In the genomic region with DNA sequence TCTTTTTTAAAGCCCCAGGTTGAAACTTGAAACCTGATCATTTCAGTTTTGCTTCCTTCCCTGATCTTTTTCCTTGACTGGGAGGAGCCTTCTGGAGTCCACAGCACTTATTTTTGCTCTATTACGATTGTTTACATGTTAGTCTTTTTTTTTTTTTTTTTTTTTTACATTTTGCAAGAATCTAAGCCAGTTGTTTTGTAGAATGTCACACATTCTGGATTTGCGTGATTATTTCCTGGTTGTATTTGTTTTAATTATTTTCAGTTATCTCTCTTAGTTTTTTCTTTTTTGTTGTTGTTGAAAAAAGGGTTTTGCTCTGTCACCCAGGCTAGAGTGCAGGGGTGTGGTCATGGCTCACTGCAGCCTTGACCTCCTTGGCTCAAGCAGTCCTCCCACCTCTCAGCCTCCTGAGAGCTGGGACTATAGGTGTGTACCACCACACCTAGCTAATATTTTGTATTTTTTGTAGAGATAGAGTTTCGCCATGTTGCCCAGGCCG, we compare ENCODE assay signal across 17 cellular contexts. TPM values are rescaled to one million over a fixed set of nuclear protein-coding genes. Genes with fewer than 3 reads are reported as not detected.
A peak's percentile ranks its signal among the peaks of the same experiment; 100 is the strongest.
DNase-seq lines count a peak whose midpoint lies in the region; ATAC-seq and TF ChIP-seq lines count a peak whose summit lies in the region.
"Had no signal": no experiment of that assay in that cellular context is flagged by ENCODE, and none has a peak within 500 bp of the region (broad histone marks: within the 10 kb centered on the region; RNA-seq: fewer than 3 reads in every experiment).

No MANE protein-coding gene starts in this region.

- peaks cover 19 to 23% of the 10 kb centered on the region in 2 experiments for H3K4me1 Mint-ChIP-seq in H9
- H3K4me1 Mint-ChIP-seq: activated CD4-positive, alpha-beta T cell treated with anti-CD3 and anti-CD28 coated beads, Interleukin-2, amount 10 ng/mL, durations not matched to agents 7 days and 5 days had no signal

- no peaks in the 10 kb centered on the region for H4K20me1 ChIP-seq in H9 (ENCODE audit: control insufficient read depth, insufficient read depth, insufficient read length)

- no peak overlapping the region for H4K5ac ChIP-seq in H9 (ENCODE audit: insufficient read length, low read depth, low read length)

- no peak for TF ChIP-seq CTCF in H9 (conservative IDR thresholded peaks at IDR 0.05)
- TF ChIP-seq CTCF in RWPE2 (IDR thresholded peaks at IDR 0.05; ENCODE audit: poor library complexity, severe bottlenecking): no peak
- no peak for TF ChIP-seq CTCF in stomach (IDR thresholded peaks at IDR 0.05)
- TF ChIP-seq CTCF in dorsolateral prefrontal cortex (IDR thresholded peaks at IDR 0.05 in 54 of 56, conservative IDR thresholded peaks at IDR 0.05 in 2 of 56; ENCODE audit: low read depth in 1 of 56, partially characterized antibody in 56 of 56): no peak

- no peak overlapping the region for H3K23ac ChIP-seq in H9 (ENCODE audit: insufficient read length, low read depth, low read length)

- H3K23me2 ChIP-seq in H9 (ENCODE audit: insufficient read length, low read depth, low read length, poor library complexity, severe bottlenecking): no peaks in the 10 kb centered on the region

- H3K9me3 ChIP-seq in H9 (ENCODE audit: control insufficient read depth, low read depth, low read length) (no peaks in the 10 kb centered on the region), RWPE2 (ENCODE audit: severe bottlenecking) (no peaks in the 10 kb centered on the region), iPS-20b (ENCODE audit: insufficient read depth, low read depth, low read length) (no peaks in the 10 kb centered on the region), stomach (no peaks in the 10 kb centered on the region)

- no peaks in the 10 kb centered on the region for H3K79me1 ChIP-seq in H9 (ENCODE audit: insufficient read depth, low read depth, low read length, poor library complexity, severe bottlenecking)

- no peak overlapping the region for H2BK5ac ChIP-seq in H9 (ENCODE audit: insufficient read length, low read length)

- no peaks in the 10 kb centered on the region for H3K27me3 Mint-ChIP-seq in H9 (ENCODE audit: low read depth)
- H3K27me3 Mint-ChIP-seq: activated CD4-positive, alpha-beta T cell treated with anti-CD3 and anti-CD28 coated beads, Interleukin-2, amount 10 ng/mL, durations not matched to agents 7 days and 5 days; B cell; effector memory CD8-positive, alpha-beta T cell; naive B cell had no signal

- no peak overlapping the region for H3T11ph ChIP-seq in H9 (ENCODE audit: low read length)

- no peak overlapping the region for H3K4me3 Mint-ChIP-seq in H9
- H3K4me3 Mint-ChIP-seq: activated CD4-positive, alpha-beta T cell treated with anti-CD3 and anti-CD28 coated beads, Interleukin-2, amount 10 ng/mL, durations not matched to agents 7 days and 5 days; B cell; effector memory CD8-positive, alpha-beta T cell had no signal

- no peak overlapping the region for H3K4ac ChIP-seq in H9 (ENCODE audit: low read depth, low read length)

- no peak overlapping the region for H3K14ac ChIP-seq in H9 (ENCODE audit: insufficient read depth, low read length)

- H3K36me3 ChIP-seq in RWPE2 (ENCODE audit: low read depth): peaks cover 9% of the 10 kb centered on the region; the same call in 1 of the 2 replicates
- H3K36me3 ChIP-seq in iPS-20b (ENCODE audit: insufficient read depth, low read depth, low read length): no peaks in the 10 kb centered on the region
- H3K36me3 ChIP-seq in stomach: peaks cover 0 to 7% (median 3%) of the 10 kb centered on the region in 4 donors
- H3K36me3 ChIP-seq: cardiac muscle cell had no signal

- H3K18ac ChIP-seq in H9 (ENCODE audit: insufficient read length, low read depth, low read length): no peak overlapping the region

- H2AFZ ChIP-seq in H9 (ENCODE audit: low read length): no peak overlapping the region

- no peak overlapping the region for H2BK20ac ChIP-seq in H9 (ENCODE audit: low read depth, low read length, poor library complexity, severe bottlenecking)

- H4K91ac ChIP-seq in H9 (ENCODE audit: insufficient read length, low read depth, low read length): no peak overlapping the region

- WGBS in H9 (ENCODE audit: extremely low coverage, insufficient read length, low lambda C conversion rate): no CpG with 5 or more reads among the region's 4 CpGs
- WGBS in stomach, 5 donors: 60 to 69% (median 64%) methylated on average over 4 of the region's 4 CpGs

- H4K8ac ChIP-seq in H9 (replicated peaks; ENCODE audit: insufficient read length, low read depth, low read length): no peak overlapping the region

- H2BK15ac ChIP-seq in H9 (ENCODE audit: low read depth, low read length): no peak overlapping the region

- no peak for TF ChIP-seq POLR2A in stomach (IDR thresholded peaks at IDR 0.05)

- no peak overlapping the region for H2BK12ac ChIP-seq in H9 (ENCODE audit: insufficient read length, low read depth, low read length)

- no peak overlapping the region for H2BK120ac ChIP-seq in H9 (ENCODE audit: low read depth, low read length, poor library complexity, severe bottlenecking)

- H3K79me2 ChIP-seq in H9 (ENCODE audit: insufficient read depth, low read length): no peaks in the 10 kb centered on the region

- no peak for TF ChIP-seq EP300 in stomach (IDR thresholded peaks at IDR 0.05)

- H3K56ac ChIP-seq in H9 (ENCODE audit: insufficient read length, low read depth, low read length): no peak overlapping the region

- H3K4me3 ChIP-seq in RWPE2 (ENCODE audit: severe bottlenecking): no peak overlapping the region
- no peak overlapping the region for H3K4me3 ChIP-seq in iPS-20b (ENCODE audit: low read length)
- no peak overlapping the region for H3K4me3 ChIP-seq in stomach
- H3K4me3 ChIP-seq in dorsolateral prefrontal cortex: no peak overlapping the region
- H3K4me3 ChIP-seq: cardiac muscle cell had no signal

- DNase-seq in H9: no peak
- no peak for DNase-seq in RWPE2 (ENCODE audit: low spot score)
- no peak for DNase-seq in stomach
- no peak for DNase-seq in dorsolateral prefrontal cortex
- DNase-seq in iPS-NIHi7 (ENCODE audit: extremely low spot score): no peak
- DNase-seq in nucleus accumbens (lab: John Stamatoyannopoulos, UW): no peak
- DNase-seq: activated CD4-positive, alpha-beta T cell treated with anti-CD3 and anti-CD28 coated beads, Interleukin-2, amount 10 ng/mL, durations not matched to agents 7 days and 5 days; activated T-cell treated with anti-CD3 and anti-CD28 coated beads, Interleukin-2, amount 50 U/mL, for 1 hour; effector memory CD8-positive, alpha-beta T cell; KG1; naive B cell; NCI-H1092; stimulated activated CD4-positive, alpha-beta T cell treated with anti-CD3 and anti-CD28 coated beads, Interleukin-15, amount 100 ng/mL, for 24 hours had no signal

- H2AK5ac ChIP-seq in H9 (ENCODE audit: insufficient read length, low read length): no peak overlapping the region

- H3K4me2 ChIP-seq in H9 (ENCODE audit: insufficient read depth, insufficient read length, low read length): no peak overlapping the region

- intact Hi-C loops in stomach (cut with DNase I; ENCODE audit: low total_unique reads): no loop called here
- intact Hi-C loops in dorsolateral prefrontal cortex (cut with DNase I): no loop called here

- no peaks in the 10 kb centered on the region for H3K27me3 ChIP-seq in H9 (ENCODE audit: insufficient read depth, low read length)
- no peaks in the 10 kb centered on the region for H3K27me3 ChIP-seq in RWPE2 (ENCODE audit: insufficient read depth, poor library complexity, severe bottlenecking)
- H3K27me3 ChIP-seq in iPS-20b (ENCODE audit: insufficient read depth, low read length): no peaks in the 10 kb centered on the region
- no peaks in the 10 kb centered on the region for H3K27me3 ChIP-seq in stomach
- H3K27me3 ChIP-seq in dorsolateral prefrontal cortex: no peaks in the 10 kb centered on the region
- H3K27me3 ChIP-seq: cardiac muscle cell had no signal

- peak overlapping the region; percentile 65 to 95 (median 72); a peak in 4 of 7 replicates for H3K27ac Mint-ChIP-seq in H9
- H3K27ac Mint-ChIP-seq: activated CD4-positive, alpha-beta T cell treated with anti-CD3 and anti-CD28 coated beads, Interleukin-2, amount 10 ng/mL, durations not matched to agents 7 days and 5 days; activated naive CD4-positive, alpha-beta T cell treated with anti-CD3 and anti-CD28 coated beads, Interleukin-2, amount 50 U/mL, for 72 hours had no signal

- no peaks in the 10 kb centered on the region for H3K4me1 ChIP-seq in H9 (ENCODE audit: insufficient read depth, low read length)
- H3K4me1 ChIP-seq in RWPE2 (ENCODE audit: insufficient read depth, poor library complexity, severe bottlenecking): peaks cover 19% of the 10 kb centered on the region
- peaks cover 17% of the 10 kb centered on the region for H3K4me1 ChIP-seq in iPS-20b (ENCODE audit: insufficient read depth, low read length)
- peaks cover 19 to 67% (median 32%) of the 10 kb centered on the region in 4 donors for H3K4me1 ChIP-seq in stomach

- no peaks in the 10 kb centered on the region; a peak in 1 of 5 replicates for H3K9me3 Mint-ChIP-seq in H9
- H3K9me3 Mint-ChIP-seq: effector memory CD8-positive, alpha-beta T cell; naive B cell had no signal

- H3K9ac ChIP-seq in H9 (ENCODE audit: extremely low read depth, insufficient read length, low read length) (no peak overlapping the region), iPS-20b (ENCODE audit: low read depth, low read length) (0 out of 2 replicates have a peak overlapping the region, but pooled peaks have one; percentile 25)

- ATAC-seq in RWPE2 (ENCODE audit: low read depth): no peak
- ATAC-seq: activated naive CD4-positive, alpha-beta T cell treated with anti-CD3 and anti-CD28 coated beads, Interleukin-2, amount 50 U/mL, for 72 hours; effector memory CD8-positive, alpha-beta T cell had no signal

- H3K27ac ChIP-seq in H9 (ENCODE audit: insufficient read length, low read depth, low read length): no peak overlapping the region
- peak overlapping the region; percentile 47 for H3K27ac ChIP-seq in RWPE2 (ENCODE audit: poor library complexity, severe bottlenecking)
- no peak overlapping the region for H3K27ac ChIP-seq in iPS-20b (ENCODE audit: low read length)
- peak overlapping the region in 4 of 5 donors; percentile 24 to 75 (median 37) for H3K27ac ChIP-seq in stomach
- H3K27ac ChIP-seq in dorsolateral prefrontal cortex: no peak overlapping the region

- no peaks in the 10 kb centered on the region for H3K36me3 Mint-ChIP-seq in H9 (ENCODE audit: insufficient read depth in 1 of 3, low read depth in 3 of 3)

RNA-seq across cellular contexts. Expression of a gene that starts 32.8 kb away (rescaled TPM):
- 69.0 and 76.7 TPM in 2 replicates for total RNA-seq in H9 (2021)
- 100 to 1,000 TPM in 4 of 5 donors, 10 to 100 TPM in 1; 29.8 to 461 (median 202) TPM for total RNA-seq in stomach
- 10 to 100 TPM; 30.9 to 72.2 (median 52.2) TPM for polyA plus RNA-seq in stomach
- 100 to 1,000 TPM in 1 of 120 experiments, 10 to 100 TPM in 119; 37.0 to 103 (median 54.2) TPM for total RNA-seq in dorsolateral prefrontal cortex

Comparison
In these comparisons a context has a peak if more than half of its experiments do, and no peak if none do; other contexts are left out.
1. H3K27ac ChIP-seq: peak in RWPE2 (single experiment) and stomach (4 of 5); none in H9 (single experiment), iPS-20b (single experiment) and dorsolateral prefrontal cortex (0 of 59).